ENCODE assay signal across 17 cellular contexts in genomic region chr12:3083949-3084348, GRCh38. TPM values are rescaled to one million over a fixed set of nuclear protein-coding genes. Genes with fewer than 3 reads are reported as not detected.
DNase-seq lines count a peak whose midpoint lies in the region; ATAC-seq and TF ChIP-seq lines count a peak whose summit lies in the region.
"Had no signal": no experiment of that assay in that cellular context is flagged by ENCODE, and none has a peak within 500 bp of the region (broad histone marks: within the 10 kb centered on the region; RNA-seq: fewer than 3 reads in every experiment).

No MANE protein-coding gene starts in this region.

- peak overlapping the region; percentile 57 for H3K9ac ChIP-seq in NT2/D1 (ENCODE audit: insufficient read length, low read depth)

- peaks cover 44% of the 10 kb centered on the region for H3K4me1 Mint-ChIP-seq in mesothelial cell of epicardium
- H3K4me1 Mint-ChIP-seq: activated CD4-positive, alpha-beta T cell treated with anti-CD3 and anti-CD28 coated beads, Interleukin-2, amount 10 ng/mL, durations not matched to agents 24 days and 14 days had no signal

- H3K36me3 Mint-ChIP-seq in mesothelial cell of epicardium, result peaks cover 10% of the 10 kb centered on the region

- ATAC-seq in left cardiac atrium (peak; percentile 62 to 70), GM18867 (IDR thresholded peaks at IDR 0.05; ENCODE audit: unreplicated experiment) (no peak)

- peak overlapping the region; percentile 14 for H3K27ac Mint-ChIP-seq in mesothelial cell of epicardium
- H3K27ac Mint-ChIP-seq: activated CD4-positive, alpha-beta T cell treated with anti-CD3 and anti-CD28 coated beads, Interleukin-2, amount 10 ng/mL, durations not matched to agents 24 days and 14 days; activated T-cell treated with anti-CD3 and anti-CD28 coated beads, Interleukin-2, amount 50 U/mL, for 24 hours had no signal

- H3K27ac ChIP-seq in C4-2B, result peak overlapping the region; percentile 6; the same call in 1 of the 2 replicates
- H3K27ac ChIP-seq: HL-60, neutrophil had no signal

- H3K36me3 ChIP-seq in NT2/D1 (ENCODE audit: insufficient read depth, insufficient read length, low read length), result peaks cover 16% of the 10 kb centered on the region
- H3K36me3 ChIP-seq: neutrophil, transverse colon had no signal

- peak; percentile 83 for DNase-seq in NT2/D1 (ENCODE audit: low read depth, low spot score)
- DNase-seq in left cardiac atrium, result peak; percentile 54
- DNase-seq in mesothelial cell of epicardium (ENCODE audit: low spot score in 2 of 2, unreplicated experiment in 2 of 2), result no peak
- DNase-seq in T1000 (lab: John Stamatoyannopoulos, UW), result no peak
- DNase-seq in hypothalamus (lab: John Stamatoyannopoulos, UW), result no peak
- DNase-seq in glomerular visceral epithelial cell (ENCODE audit: extremely low spot score), result no peak
- DNase-seq: activated CD4-positive, alpha-beta T cell treated with anti-CD3 and anti-CD28 coated beads, Interleukin-2, amount 10 ng/mL, durations not matched to agents 24 days and 14 days; activated T-cell treated with anti-CD3 and anti-CD28 coated beads, Interleukin-2, amount 50 U/mL, for 24 hours; foreskin fibroblast; OCI-M1; stimulated activated CD4-positive, alpha-beta T cell treated with anti-CD3 and anti-CD28 coated beads, Interleukin-15, amount 100 ng/mL, for 24 hours; transverse colon had no signal

- H3K4me1 ChIP-seq in NT2/D1 (ENCODE audit: insufficient read depth, insufficient read length), result peaks cover 37% of the 10 kb centered on the region
- H3K4me1 ChIP-seq: transverse colon had no signal

- no peaks in the 10 kb centered on the region for H3K9me3 ChIP-seq in NT2/D1 (ENCODE audit: insufficient read depth, low read length)
- H3K9me3 ChIP-seq: neutrophil, transverse colon had no signal

- no peaks in the 10 kb centered on the region for H3K27me3 ChIP-seq in NT2/D1 (ENCODE audit: insufficient read depth, insufficient read length)
- H3K27me3 ChIP-seq: transverse colon had no signal

- no peaks in the 10 kb centered on the region for H3K27me3 Mint-ChIP-seq in mesothelial cell of epicardium (ENCODE audit: low read depth)
- H3K27me3 Mint-ChIP-seq: activated T-cell treated with anti-CD3 and anti-CD28 coated beads, Interleukin-2, amount 50 U/mL, for 24 hours had no signal

- no peak overlapping the region for H3K4me3 ChIP-seq in NT2/D1 (ENCODE audit: insufficient read length, low read depth)
- H3K4me3 ChIP-seq: transverse colon had no signal

- no peak overlapping the region for H3K4me3 Mint-ChIP-seq in mesothelial cell of epicardium
- H3K4me3 Mint-ChIP-seq: activated CD4-positive, alpha-beta T cell treated with anti-CD3 and anti-CD28 coated beads, Interleukin-2, amount 10 ng/mL, durations not matched to agents 24 days and 14 days; activated T-cell treated with anti-CD3 and anti-CD28 coated beads, Interleukin-2, amount 50 U/mL, for 24 hours had no signal

- intact Hi-C loops in left cardiac atrium (cut with DNase I), result no loop called here

- H3K9me3 Mint-ChIP-seq in mesothelial cell of epicardium, result no peaks in the 10 kb centered on the region
- H3K9me3 Mint-ChIP-seq: activated CD4-positive, alpha-beta T cell treated with anti-CD3 and anti-CD28 coated beads, Interleukin-2, amount 10 ng/mL, durations not matched to agents 24 days and 14 days; activated T-cell treated with anti-CD3 and anti-CD28 coated beads, Interleukin-2, amount 50 U/mL, for 24 hours had no signal

- TF ChIP-seq CTCF in C4-2B (conservative IDR thresholded peaks at IDR 0.05), result no peak
- no peak for TF ChIP-seq CTCF in mesothelial cell of epicardium (IDR thresholded peaks at IDR 0.05; ENCODE audit: unreplicated experiment)

RNA-seq across cellular contexts. Expression of gene TSPAN9, which starts 6.8 kb away (rescaled TPM):
- total RNA-seq in left cardiac atrium (100 to 1,000 TPM; 125 to 201 TPM), mesothelial cell of epicardium (46.7 to 49.4 TPM (median 48.8 TPM) in 3 replicates)
- total RNA-seq: T-helper 1 cell treated with Interleukin-12 subunit alpha and Interleukin-12 subunit beta and Interleukin-4 antibody, amounts not matched to agents 30 ng/mL and 1 ng/mL, for 36 hours had no signal

Comparison
In these comparisons a context has a peak if more than half of its experiments do, and no peak if none do; other contexts are left out.
1. DNase-seq: peak in NT2/D1 (single experiment) and left cardiac atrium (single experiment); none in mesothelial cell of epicardium (0 of 2), T1000 (single experiment), hypothalamus (0 of 51) and glomerular visceral epithelial cell (single experiment).